7 cellular contexts compared by ENCODE assay signal in genomic region chr18:63216911-63217311, GRCh38.
DNase-seq lines count a peak whose midpoint lies in the region; ATAC-seq and TF ChIP-seq lines count a peak whose summit lies in the region.

No MANE protein-coding gene starts in this region.

- WGBS in hepatocyte (ENCODE audit: low lambda C conversion rate, missing lambda C conversion rate) = 72% methylated on average over 6 of the region's 6 CpGs

- H3K4me3 Mint-ChIP-seq in naive thymus-derived CD4-positive, alpha-beta T cell = peak overlapping the region; percentile 54 to 89 (median 78)

- no peaks in the 10 kb centered on the region for H3K27me3 Mint-ChIP-seq in naive thymus-derived CD4-positive, alpha-beta T cell

- DNase-seq in naive thymus-derived CD4-positive, alpha-beta T cell = peak in 7 of 9 donors; percentile 34 to 62 (median 49)
- no peak for DNase-seq in NCI-H82 (lab: John Stamatoyannopoulos, UW)
- no peak for DNase-seq in NCI-H748 treated with DMSO at 0.1 percent for 48 hours (lab: John Stamatoyannopoulos, UW)
- DNase-seq in hepatocyte (ENCODE audit: low spot score) = no peak

- ATAC-seq in GM18858 (IDR thresholded peaks at IDR 0.05; ENCODE audit: unreplicated experiment) (peak; percentile 46), HG02588 (IDR thresholded peaks at IDR 0.05; ENCODE audit: unreplicated experiment) (peak; percentile 50)
- peak; percentile 73 for ATAC-seq in naive thymus-derived CD4-positive, alpha-beta T cell

- POLR2A ChIA-PET in naive thymus-derived CD4-positive, alpha-beta T cell (lab: Charles Lee) = interaction anchor here (0.7 to 2.0 kb wide), 12 partner anchors 8 to 101 kb away, joined by 3 to 7 read pairs (median 4); no protein-coding TSS in a partner anchor

- H2AFZ ChIP-seq in hepatocyte = no peak overlapping the region

- peak overlapping the region; percentile 70 to 94 (median 90) for H3K27ac Mint-ChIP-seq in naive thymus-derived CD4-positive, alpha-beta T cell

- intact Hi-C loops in naive thymus-derived CD4-positive, alpha-beta T cell (cut with micrococcal nuclease) = loop anchor here (1.0 to 5.0 kb wide), 4 partner anchors 12 to 205 kb away; partner anchors contain the start of gene VPS4B (in 1 of the 2)

- TF ChIP-seq CTCF in WI38 (IDR thresholded peaks at IDR 0.05; ENCODE audit: low read depth, low read length) (no peak), hepatocyte (IDR thresholded peaks at IDR 0.05; ENCODE audit: poor library complexity) (no peak)

- peaks cover 10 to 71% (median 25%) of the 10 kb centered on the region in 5 donors for H3K36me3 Mint-ChIP-seq in naive thymus-derived CD4-positive, alpha-beta T cell

- H4K20me1 ChIP-seq in hepatocyte (ENCODE audit: insufficient read depth, poor library complexity, severe bottlenecking) = no peaks in the 10 kb centered on the region

- CTCF ChIA-PET in naive thymus-derived CD4-positive, alpha-beta T cell (lab: Charles Lee) = no interaction called here

- H3K9me2 ChIP-seq in hepatocyte (replicated peaks; ENCODE audit: insufficient read depth) = no peaks in the 10 kb centered on the region

- H3K4me3 ChIP-seq in WI38 (ENCODE audit: low read depth, low read length) (0 out of 2 replicates have a peak overlapping the region, but pooled peaks have one; percentile 3), hepatocyte (no peak overlapping the region)
- H3K4me3 ChIP-seq in naive thymus-derived CD4-positive, alpha-beta T cell (ENCODE audit: low read length) = peak overlapping the region; percentile 25

- no peaks in the 10 kb centered on the region for H3K9me3 ChIP-seq in naive thymus-derived CD4-positive, alpha-beta T cell (ENCODE audit: control insufficient read depth in 2 of 3, low read length in 3 of 3)
- H3K9me3 ChIP-seq in hepatocyte (ENCODE audit: low read depth) = no peaks in the 10 kb centered on the region

- H3K9me3 Mint-ChIP-seq in naive thymus-derived CD4-positive, alpha-beta T cell = peaks cover 0 to 16% (median 4%) of the 10 kb centered on the region in 11 donors

- H3K36me3 ChIP-seq in naive thymus-derived CD4-positive, alpha-beta T cell (ENCODE audit: control insufficient read depth in 2 of 3, insufficient read depth in 3 of 3, low read length in 3 of 3) = no peaks in the 10 kb centered on the region
- no peaks in the 10 kb centered on the region for H3K36me3 ChIP-seq in hepatocyte (replicated peaks; ENCODE audit: insufficient read depth, low read depth)

- no peak overlapping the region for H3K4me2 ChIP-seq in hepatocyte

- peak overlapping the region; percentile 63 for H3K27ac ChIP-seq in naive thymus-derived CD4-positive, alpha-beta T cell (ENCODE audit: low read depth, low read length)
- no peak overlapping the region for H3K27ac ChIP-seq in hepatocyte

- peaks cover 70 to 99% (median 94%) of the 10 kb centered on the region in 7 donors for H3K4me1 Mint-ChIP-seq in naive thymus-derived CD4-positive, alpha-beta T cell

- no peaks in the 10 kb centered on the region for H3K27me3 ChIP-seq in naive thymus-derived CD4-positive, alpha-beta T cell (ENCODE audit: control insufficient read depth in 2 of 2, insufficient read depth in 2 of 2, low read length in 2 of 2)
- H3K27me3 ChIP-seq in hepatocyte = no peaks in the 10 kb centered on the region

- no peaks in the 10 kb centered on the region for H3K79me2 ChIP-seq in hepatocyte

- H3K4me1 ChIP-seq in naive thymus-derived CD4-positive, alpha-beta T cell (ENCODE audit: control insufficient read depth in 2 of 2, insufficient read depth in 2 of 2, low read length in 2 of 2) = peaks cover 56 to 73% of the 10 kb centered on the region in 2 donors
- H3K4me1 ChIP-seq in hepatocyte (ENCODE audit: insufficient read depth) = no peaks in the 10 kb centered on the region

Comparison
In these comparisons a context has a peak if more than half of its experiments do, and no peak if none do; other contexts are left out.
1. DNase-seq: peak in naive thymus-derived CD4-positive, alpha-beta T cell (7 of 9); none in NCI-H82 (single experiment), NCI-H748 treated with DMSO at 0.1 percent for 48 hours (single experiment) and hepatocyte (single experiment).
2. Peak in every context shown above with its lines, with median percentiles within 50 percentile points of each other: ATAC-seq.